10 cellular contexts compared by ENCODE assay signal in genomic region chr1:70220015-70220414, GRCh38. TPM values are rescaled to one million over a fixed set of nuclear protein-coding genes. Genes with fewer than 3 reads are reported as not detected.
DNase-seq lines count a peak whose midpoint lies in the region; ATAC-seq and TF ChIP-seq lines count a peak whose summit lies in the region.
"Had no signal": no experiment of that assay in that cellular context is flagged by ENCODE, and none has a peak within 500 bp of the region (broad histone marks: within the 10 kb centered on the region; RNA-seq: fewer than 3 reads in every experiment).

No MANE protein-coding gene starts in this region.

- intact Hi-C loops in esophagus muscularis mucosa (cut with DNase I) = no loop called here

- H3K79me2 ChIP-seq in DOHH2 (ENCODE audit: control insufficient read depth, low read length) = peaks cover 97% of the 10 kb centered on the region

- H3K4me1 ChIP-seq in DOHH2 (ENCODE audit: control insufficient read depth, low read length) (peaks cover 47% of the 10 kb centered on the region), endodermal cell (ENCODE audit: control insufficient read depth, insufficient read depth, low read length) (peaks cover 9% of the 10 kb centered on the region), esophagus muscularis mucosa (peaks cover 38 to 40% (median 39%) of the 10 kb centered on the region in 4 donors)

- H3K36me3 Mint-ChIP-seq in endodermal cell (ENCODE audit: low read depth) = peaks cover 36% of the 10 kb centered on the region

- ATAC-seq in HG03196 (IDR thresholded peaks at IDR 0.05; ENCODE audit: unreplicated experiment) = no peak
- ATAC-seq: left colon had no signal

- H3K36me3 ChIP-seq in DOHH2 (ENCODE audit: control insufficient read depth, low read length) (peaks cover 51% of the 10 kb centered on the region), endodermal cell (ENCODE audit: control insufficient read depth, insufficient read depth, low read length) (peaks cover 52% of the 10 kb centered on the region), esophagus muscularis mucosa (peaks cover 0 to 25% (median 18%) of the 10 kb centered on the region in 4 donors)

- H3K4me3 Mint-ChIP-seq in endodermal cell = no peak overlapping the region

- H3K27ac Mint-ChIP-seq in endodermal cell = peak overlapping the region; percentile 12

- H3F3A ChIP-seq in DOHH2 (ENCODE audit: control insufficient read depth, insufficient read depth) = peaks cover 16% of the 10 kb centered on the region

- H3K9me2 ChIP-seq in DOHH2 (replicated peaks; ENCODE audit: control insufficient read depth, low read length) = no peaks in the 10 kb centered on the region

- H4K20me1 ChIP-seq in DOHH2 (ENCODE audit: control insufficient read depth, insufficient read depth, low read depth, low read length) = peaks cover 29% of the 10 kb centered on the region

- H3K27me3 Mint-ChIP-seq in endodermal cell (ENCODE audit: insufficient read depth) = no peaks in the 10 kb centered on the region

- peak; percentile 55 for DNase-seq in SIG-M5 (lab: John Stamatoyannopoulos, UW)
- no peak for DNase-seq in endodermal cell
- DNase-seq in mucosa of gallbladder (ENCODE audit: low spot score) = no peak
- no peak for DNase-seq in esophagus muscularis mucosa (ENCODE audit: extremely low spot score)
- no peak for DNase-seq in retina
- DNase-seq: left colon, NCI-H2081 had no signal

- H3K4me3 ChIP-seq in DOHH2 (ENCODE audit: low read length) (peak overlapping the region; percentile 12; the same call in 1 of the 2 replicates), endodermal cell (ENCODE audit: low read length) (no peak overlapping the region), esophagus muscularis mucosa (no peak overlapping the region)

- H3K27me3 ChIP-seq in DOHH2 (ENCODE audit: control insufficient read depth, low read length) = no peaks in the 10 kb centered on the region
- H3K27me3 ChIP-seq in endodermal cell (ENCODE audit: control insufficient read depth, insufficient read depth, low read length, poor library complexity, severe bottlenecking) = no peaks in the 10 kb centered on the region
- H3K27me3 ChIP-seq in esophagus muscularis mucosa = no peaks in the 10 kb centered on the region

- no peaks in the 10 kb centered on the region for H3K9me3 ChIP-seq in DOHH2 (ENCODE audit: control insufficient read depth, insufficient read depth, low read length)
- no peaks in the 10 kb centered on the region for H3K9me3 ChIP-seq in endodermal cell (ENCODE audit: control insufficient read depth, low read length)
- no peaks in the 10 kb centered on the region for H3K9me3 ChIP-seq in esophagus muscularis mucosa

- H3K4me1 Mint-ChIP-seq in endodermal cell = peaks cover 23% of the 10 kb centered on the region

- no peak for TF ChIP-seq POLR2A in esophagus muscularis mucosa (IDR thresholded peaks at IDR 0.05; ENCODE audit: low read depth)

- H3K27ac ChIP-seq in 22Rv1 = peak overlapping the region; percentile 96; the same call in 1 of the 2 replicates
- peak overlapping the region; percentile 86 for H3K27ac ChIP-seq in DOHH2 (ENCODE audit: low read depth, low read length)
- H3K27ac ChIP-seq in endodermal cell (ENCODE audit: low read depth, low read length) = no peak overlapping the region
- H3K27ac ChIP-seq in esophagus muscularis mucosa (replicated peaks in 1 of 4) = no peak overlapping the region

- H3K9ac ChIP-seq in endodermal cell (ENCODE audit: extremely low read depth, low read length, poor library complexity, severe bottlenecking) = no peak overlapping the region

- no peak for TF ChIP-seq CTCF in 22Rv1 (IDR thresholded peaks at IDR 0.05)
- TF ChIP-seq CTCF in DOHH2 (IDR thresholded peaks at IDR 0.05; ENCODE audit: low read depth, low read length, poor library complexity, severe bottlenecking) = no peak
- no peak for TF ChIP-seq CTCF in endodermal cell (conservative IDR thresholded peaks at IDR 0.05)
- no peak for TF ChIP-seq CTCF in esophagus muscularis mucosa (IDR thresholded peaks at IDR 0.05)

- TF ChIP-seq EP300 in esophagus muscularis mucosa (IDR thresholded peaks at IDR 0.05) = no peak

- H3K4me2 ChIP-seq in DOHH2 (ENCODE audit: low read length) = peak overlapping the region; percentile 58

- no peaks in the 10 kb centered on the region for H3K9me3 Mint-ChIP-seq in endodermal cell

- 97 to 100% methylated on average over 2 of the region's 2 CpGs for WGBS in endodermal cell (ENCODE audit: insufficient coverage in 1 of 2, insufficient read length in 1 of 2), 2 experiments
- 89% methylated on average over 2 of the region's 2 CpGs for WGBS in esophagus muscularis mucosa

RNA-seq across cellular contexts. Expression of gene SRSF11, which starts 1.2 kb away (rescaled TPM):
- total RNA-seq in endodermal cell = 100 to 1,000 TPM; 227 to 232 TPM
- polyA plus RNA-seq in endodermal cell (2013, experiment 1 of 2) = 224 TPM
- 206 TPM for polyA plus RNA-seq in endodermal cell (2013, experiment 2 of 2)
- total RNA-seq in mucosa of gallbladder = 127 TPM
- 100 to 1,000 TPM in 1 of 4 donors, 10 to 100 TPM in 3; 72.6 to 127 (median 86.3) TPM for total RNA-seq in esophagus muscularis mucosa

RNA-seq across cellular contexts. Expression of gene LRRC40, which starts 14.6 kb away (rescaled TPM):
- 10 to 100 TPM; 26.8 to 29.2 TPM for total RNA-seq in endodermal cell
- 40.8 TPM for polyA plus RNA-seq in endodermal cell (2013, experiment 1 of 2)
- 41.2 TPM for polyA plus RNA-seq in endodermal cell (2013, experiment 2 of 2)
- 7.7 TPM for total RNA-seq in mucosa of gallbladder
- 10 to 100 TPM; 11.5 to 15.4 (median 14.6) TPM for total RNA-seq in esophagus muscularis mucosa

Comparison
In these comparisons a context has a peak if more than half of its experiments do, and no peak if none do; other contexts are left out.
1. H3K27ac ChIP-seq: peak in 22Rv1 (single experiment) and DOHH2 (single experiment); none in endodermal cell (single experiment) and esophagus muscularis mucosa (0 of 4).